19 cellular contexts compared by ENCODE assay signal in the genomic region with DNA sequence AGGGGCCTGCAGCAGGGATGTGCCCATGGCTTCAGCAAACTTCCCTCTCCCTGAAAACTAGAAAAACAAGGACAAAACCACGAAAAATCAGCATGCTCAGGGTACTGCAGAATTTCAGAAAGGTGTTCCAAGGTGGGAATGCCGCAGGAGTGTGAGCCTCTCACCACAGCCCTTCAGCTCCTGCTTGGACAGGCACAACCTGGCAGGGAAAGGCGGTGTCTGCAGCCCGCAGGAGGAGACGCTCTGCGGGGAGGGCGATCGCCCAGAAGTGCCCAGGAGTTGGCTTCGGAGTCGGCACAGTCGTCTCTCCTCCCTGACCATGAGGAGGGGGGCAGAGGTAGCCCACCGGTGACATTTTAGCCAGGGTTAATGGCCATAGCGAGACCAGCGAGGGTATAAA.
"Had no signal": no experiment of that assay in that cellular context is flagged by ENCODE, and none has a peak within 500 bp of the region (broad histone marks: within the 10 kb centered on the region; RNA-seq: fewer than 3 reads in every experiment).

No MANE protein-coding gene starts in this region.

- H3K27ac Mint-ChIP-seq: activated CD4-positive, alpha-beta T cell treated with anti-CD3 and anti-CD28 coated beads, Interleukin-2, amount 10 ng/mL, durations not matched to agents 7 days and 5 days; activated naive CD8-positive, alpha-beta T cell treated with anti-CD3 and anti-CD28 coated beads, Interleukin-2, amount 10 ng/mL, durations not matched to agents 7 days and 5 days; activated T-helper 17 cell treated with anti-CD3 and anti-CD28 coated beads, Interleukin-2, amount 50 U/mL, for 72 hours; naive thymus-derived CD8-positive, alpha-beta T cell; stimulated activated naive B cell treated with anti-CD40 and anti-IgM and Interleukin-4, amounts not matched to agents 10 μg/mL and 1 μg/mL and 100 μg/mL, for 72 hours; T-helper 1 cell treated with Interleukin-12 subunit alpha and Interleukin-12 subunit beta and Interleukin-4 antibody, amounts not matched to agents 30 μg/mL and 1 μg/mL, for 36 hours had no signal

- H3K4me1 Mint-ChIP-seq: activated CD4-positive, alpha-beta T cell treated with anti-CD3 and anti-CD28 coated beads, Interleukin-2, amount 10 ng/mL, durations not matched to agents 7 days and 5 days; activated naive CD8-positive, alpha-beta T cell treated with anti-CD3 and anti-CD28 coated beads, Interleukin-2, amount 10 ng/mL, durations not matched to agents 7 days and 5 days; activated T-helper 17 cell treated with anti-CD3 and anti-CD28 coated beads, Interleukin-2, amount 50 U/mL, for 72 hours; naive thymus-derived CD8-positive, alpha-beta T cell; stimulated activated naive B cell treated with anti-CD40 and anti-IgM and Interleukin-4, amounts not matched to agents 10 μg/mL and 1 μg/mL and 100 μg/mL, for 72 hours had no signal

- H3K4me3 Mint-ChIP-seq: activated CD4-positive, alpha-beta T cell treated with anti-CD3 and anti-CD28 coated beads, Interleukin-2, amount 10 ng/mL, durations not matched to agents 7 days and 5 days; activated naive CD8-positive, alpha-beta T cell treated with anti-CD3 and anti-CD28 coated beads, Interleukin-2, amount 10 ng/mL, durations not matched to agents 7 days and 5 days; activated T-helper 17 cell treated with anti-CD3 and anti-CD28 coated beads, Interleukin-2, amount 50 U/mL, for 72 hours; naive thymus-derived CD8-positive, alpha-beta T cell; stimulated activated naive B cell treated with anti-CD40 and anti-IgM and Interleukin-4, amounts not matched to agents 10 μg/mL and 1 μg/mL and 100 μg/mL, for 72 hours; T-helper 1 cell treated with Interleukin-12 subunit alpha and Interleukin-12 subunit beta and Interleukin-4 antibody, amounts not matched to agents 30 μg/mL and 1 μg/mL, for 36 hours had no signal

- H3K9me3 Mint-ChIP-seq: activated CD4-positive, alpha-beta T cell treated with anti-CD3 and anti-CD28 coated beads, Interleukin-2, amount 10 ng/mL, durations not matched to agents 7 days and 5 days; activated naive CD8-positive, alpha-beta T cell treated with anti-CD3 and anti-CD28 coated beads, Interleukin-2, amount 10 ng/mL, durations not matched to agents 7 days and 5 days; T-helper 1 cell treated with Interleukin-12 subunit alpha and Interleukin-12 subunit beta and Interleukin-4 antibody, amounts not matched to agents 30 μg/mL and 1 μg/mL, for 36 hours had no signal

- H3K36me3 ChIP-seq: cardiac muscle cell, neutrophil, sigmoid colon, thoracic aorta, uterus had no signal

- H3K9me3 ChIP-seq: neutrophil, sigmoid colon, uterus had no signal

- DNase-seq: activated CD4-positive, alpha-beta T cell treated with anti-CD3 and anti-CD28 coated beads, Interleukin-2, amount 10 ng/mL, durations not matched to agents 7 days and 5 days; activated naive CD4-positive, alpha-beta T cell treated with Interleukin-2 at 50 U/mL for 16 hours; activated naive CD8-positive, alpha-beta T cell treated with anti-CD3 and anti-CD28 coated beads, Interleukin-2, amount 10 ng/mL, durations not matched to agents 7 days and 5 days; amygdala; foreskin melanocyte; kidney; mesendoderm; naive thymus-derived CD8-positive, alpha-beta T cell; sigmoid colon; stimulated activated CD4-positive, alpha-beta T cell treated with anti-CD3 and anti-CD28 coated beads, Interleukin-4, amount 100 ng/mL, for 4 hours; stimulated activated naive B cell treated with anti-CD40 and anti-IgM and Interleukin-4, amounts not matched to agents 10 μg/mL and 1 μg/mL and 100 μg/mL, for 72 hours; uterus had no signal

- H3K4me1 ChIP-seq: sigmoid colon, uterus had no signal

- H3K27me3 ChIP-seq: cardiac muscle cell, neutrophil, sigmoid colon, uterus had no signal

- H3K36me3 Mint-ChIP-seq: activated naive CD8-positive, alpha-beta T cell treated with anti-CD3 and anti-CD28 coated beads, Interleukin-2, amount 10 ng/mL, durations not matched to agents 7 days and 5 days; stimulated activated naive B cell treated with anti-CD40 and anti-IgM and Interleukin-4, amounts not matched to agents 10 μg/mL and 1 μg/mL and 100 μg/mL, for 72 hours had no signal

- ATAC-seq: activated CD4-positive, CD25-positive, alpha-beta regulatory T cell treated with anti-CD3 and anti-CD28 coated beads, Interleukin-2, amount 50 U/mL, for 24 hours; activated T-helper 17 cell treated with anti-CD3 and anti-CD28 coated beads, Interleukin-2, amount 50 U/mL, for 72 hours; naive thymus-derived CD8-positive, alpha-beta T cell; stimulated activated naive B cell treated with anti-CD40 and anti-IgM and Interleukin-4, amounts not matched to agents 10 μg/mL and 1 μg/mL and 100 μg/mL, for 72 hours had no signal

- H3K4me3 ChIP-seq: cardiac muscle cell, sigmoid colon, thoracic aorta, uterus had no signal

- H3K27ac ChIP-seq: cardiac muscle cell, epithelial cell of prostate, neutrophil, sigmoid colon, thoracic aorta, uterus had no signal
